1 cellular context compared by ENCODE assay signal in genomic region chr13:73222627-73223026, GRCh38.
TF ChIP-seq lines count a peak whose summit lies in the region.

No MANE protein-coding gene starts in this region.

TF ChIP-seq in GM12878, 131 proteins besides CTCF, POLR2A, EP300 and RAD21 (continued from another document):
- TF ChIP-seq CEBPZ (IDR thresholded peaks at IDR 0.05; ENCODE audit: low read depth, low read length): no peak
- no peak for TF ChIP-seq IRF5 (IDR thresholded peaks at IDR 0.05; ENCODE audit: borderline replicate concordance)
- TF ChIP-seq SREBF2 (IDR thresholded peaks at IDR 0.05; ENCODE audit: low read length): no peak
- no peak for TF ChIP-seq RBBP5 (conservative IDR thresholded peaks at IDR 0.05)
- TF ChIP-seq HDAC2 (IDR thresholded peaks at IDR 0.05): no peak
- no peak for TF ChIP-seq ZNF687 (IDR thresholded peaks at IDR 0.05)
- TF ChIP-seq BCLAF1 (IDR thresholded peaks at IDR 0.05): no peak
- no peak for TF ChIP-seq NRF1 (conservative IDR thresholded peaks at IDR 0.05; ENCODE audit: low read depth, low read length)
- no peak for TF ChIP-seq TCF3 (IDR thresholded peaks at IDR 0.05; ENCODE audit: borderline replicate concordance, insufficient read depth, low read depth, low read length)
TF ChIP-seq in GM12878: peak in this region for 0.
